3 cellular contexts compared by ENCODE assay signal in genomic region chr3:51524874-51525273, GRCh38.
A peak's percentile ranks its signal among the peaks of the same experiment; 100 is the strongest.
TF ChIP-seq lines count a peak whose summit lies in the region.
"Not testable (repeated sequence)": the region's sequence is repeated elsewhere in the genome, so short reads cannot be mapped to it uniquely, and the experiment has no call there.

No MANE protein-coding gene starts in this region.

TF ChIP-seq in IMR-90, 13 proteins besides CTCF, POLR2A, EP300 and RAD21:
- peak; percentile 48; the same call in 1 of the 2 replicates for TF ChIP-seq CEBPB (IDR thresholded peaks at IDR 0.05; ENCODE audit: low read depth, low read length)
TF ChIP-seq in IMR-90: peak in this region for 1; not testable (repeated sequence) for 12.

TF ChIP-seq in K562, 482 proteins besides CTCF, POLR2A, EP300 and RAD21:
- TF ChIP-seq CEBPG (CRISPR knock-in tag; IDR thresholded peaks at IDR 0.05): not testable (repeated sequence)
- peak in 1 of 2 experiments; percentile 24; a peak in 1 of 4 replicates for TF ChIP-seq CEBPG (tag; conservative IDR thresholded peaks at IDR 0.05 in 1 of 2, IDR thresholded peaks at IDR 0.05 in 1 of 2)
- TF ChIP-seq CEBPB (tag; IDR thresholded peaks at IDR 0.05): peak; percentile 53

TF ChIP-seq in HepG2, 621 proteins besides CTCF, POLR2A, EP300 and RAD21:
- peak; percentile 66; the same call in 1 of the 2 replicates for TF ChIP-seq CEBPB (IDR thresholded peaks at IDR 0.05; ENCODE audit: borderline replicate concordance, low read depth, low read length)
